In the genomic region with DNA sequence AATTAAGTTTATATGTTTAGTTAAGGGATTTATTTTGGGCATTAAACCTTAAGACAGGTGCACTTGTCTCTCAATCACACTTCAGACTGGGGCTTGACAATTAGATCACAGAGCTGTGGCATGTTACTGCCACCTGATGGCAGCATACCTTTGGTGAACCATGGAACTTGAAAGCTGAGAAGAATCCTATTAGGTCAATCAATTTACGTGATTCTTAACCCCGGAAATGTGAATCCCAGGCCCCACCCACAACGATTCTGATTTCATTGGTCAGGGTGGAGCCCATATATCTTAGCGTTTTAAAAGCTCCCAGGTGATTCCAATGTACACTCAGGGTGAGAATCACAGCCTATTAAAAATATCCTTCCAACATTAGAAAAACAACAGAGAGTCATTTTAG, we compare ENCODE assay signal across 8 cellular contexts.
DNase-seq lines count a peak whose midpoint lies in the region; ATAC-seq and TF ChIP-seq lines count a peak whose summit lies in the region.

No MANE protein-coding gene starts in this region.

- peak; percentile 37 for TF ChIP-seq CTCF in GM20000 (IDR thresholded peaks at IDR 0.05; ENCODE audit: extremely low read depth, missing control alignments)
- TF ChIP-seq CTCF in heart right ventricle (IDR thresholded peaks at IDR 0.05): peak in 8 of 9 donors; percentile 5 to 59 (median 54)

- H3K4me3 ChIP-seq in heart right ventricle: no peak overlapping the region

- no peaks in the 10 kb centered on the region for H3K36me3 Mint-ChIP-seq in activated T-helper 17 cell treated with anti-CD3 and anti-CD28 coated beads, Interleukin-2, amount 50 U/mL, for 72 hours (ENCODE audit: low read depth)

- H3K27me3 Mint-ChIP-seq in activated T-helper 17 cell treated with anti-CD3 and anti-CD28 coated beads, Interleukin-2, amount 50 U/mL, for 72 hours: peaks cover 12% of the 10 kb centered on the region

- peaks cover 0 to 3% (median 0%) of the 10 kb centered on the region in 9 donors for H3K4me1 ChIP-seq in heart right ventricle

- H3K27ac ChIP-seq in heart right ventricle: no peak overlapping the region

- no peak overlapping the region for H3K4me3 Mint-ChIP-seq in activated T-helper 17 cell treated with anti-CD3 and anti-CD28 coated beads, Interleukin-2, amount 50 U/mL, for 72 hours

- H3K9me3 ChIP-seq in heart right ventricle: peaks cover 0 to 16% (median 0%) of the 10 kb centered on the region in 11 donors

- H3K36me3 ChIP-seq in heart right ventricle: no peaks in the 10 kb centered on the region

- no peaks in the 10 kb centered on the region for H3K9me3 Mint-ChIP-seq in activated T-helper 17 cell treated with anti-CD3 and anti-CD28 coated beads, Interleukin-2, amount 50 U/mL, for 72 hours

- H3K27ac Mint-ChIP-seq in activated T-helper 17 cell treated with anti-CD3 and anti-CD28 coated beads, Interleukin-2, amount 50 U/mL, for 72 hours: no peak overlapping the region

- peak; percentile 79 for ATAC-seq in activated T-helper 17 cell treated with anti-CD3 and anti-CD28 coated beads, Interleukin-2, amount 50 U/mL, for 72 hours (replicated peaks)
- ATAC-seq in heart right ventricle: peak in 1 of 8 donors; percentile 44
- ATAC-seq in GM19452 (IDR thresholded peaks at IDR 0.05; ENCODE audit: unreplicated experiment): no peak
- ATAC-seq in HG02610 (IDR thresholded peaks at IDR 0.05; ENCODE audit: unreplicated experiment): no peak

- H3K4me1 Mint-ChIP-seq in activated T-helper 17 cell treated with anti-CD3 and anti-CD28 coated beads, Interleukin-2, amount 50 U/mL, for 72 hours: peaks cover 4% of the 10 kb centered on the region

- WGBS in heart right ventricle, 2 donors: 0 to 3% methylated on average over 4 of the region's 4 CpGs

- DNase-seq in CD1c-positive myeloid dendritic cell (ENCODE audit: extremely low spot score): peak; percentile 27
- DNase-seq in GM20000 (ENCODE audit: low spot score): peak; percentile 67
- peak; percentile 20 for DNase-seq in NCI-H748 treated with DMSO at 0.1 percent for 48 hours (lab: John Stamatoyannopoulos, UW)
- peak in 1 of 2 donors; percentile 16 for DNase-seq in heart right ventricle
- DNase-seq in stimulated activated CD4-positive, alpha-beta T cell treated with anti-CD3 and anti-CD28 coated beads, Interleukin-12 subunit alpha, Interleukin-12 subunit beta, amount 100 ng/mL, for 4 hours: peak; percentile 19

- intact Hi-C loops in heart right ventricle (cut with DNase I): loop anchor here in 8 of 10 donors (2.0 to 10.0 kb wide), 5 partner anchors 92 to 338 kb away; a partner anchor contains a TSS

- peaks cover 0 to 13% (median 0%) of the 10 kb centered on the region in 7 donors for H3K27me3 ChIP-seq in heart right ventricle
